ENCODE assay signal across 25 cellular contexts in genomic region chr1:216054593-216054992, GRCh38.
DNase-seq lines count a peak whose midpoint lies in the region; ATAC-seq, FAIRE-seq and TF ChIP-seq lines count a peak whose summit lies in the region.
"Had no signal": no experiment of that assay in that cellular context is flagged by ENCODE, and none has a peak within 500 bp of the region (broad histone marks: within the 10 kb centered on the region; RNA-seq: fewer than 3 reads in every experiment).

No MANE protein-coding gene starts in this region.

- no peak overlapping the region for H3K27ac Mint-ChIP-seq in CD4-positive, alpha-beta T cell
- no peak overlapping the region for H3K27ac Mint-ChIP-seq in glutamatergic neuron (ENCODE audit: unreplicated experiment)
- H3K27ac Mint-ChIP-seq: activated CD4-positive, alpha-beta T cell treated with anti-CD3 and anti-CD28 coated beads, Interleukin-2, amount 10 ng/mL, durations not matched to agents 7 days and 5 days; nephron had no signal

- H3K27me3 ChIP-seq in GM12878 (replicated peaks in 1 of 2; ENCODE audit: control insufficient read depth in 2 of 2, insufficient read depth in 2 of 2, low read length in 1 of 2), result no peaks in the 10 kb centered on the region
- H3K27me3 ChIP-seq in CD4-positive, alpha-beta T cell (ENCODE audit: control insufficient read depth, insufficient read depth, low read length), result no peaks in the 10 kb centered on the region
- H3K27me3 ChIP-seq: Peyer's patch, SJSA1 had no signal

- no peak for FAIRE-seq in GM12878 (lab: Jason Lieb, UNC)
- FAIRE-seq: endothelial cell of umbilical vein had no signal

- no peaks in the 10 kb centered on the region for H3K79me2 ChIP-seq in GM12878 (ENCODE audit: control insufficient read depth, insufficient read depth, low read length)

- intact Hi-C loops in GM12878 (cut with micrococcal nuclease; ENCODE audit: unreplicated experiment), result no loop called here
- intact Hi-C loops in CD4-positive, alpha-beta T cell (cut with DNase I, micrococcal nuclease), result no loop called here

- DNase-seq in G401 (ENCODE audit: low spot score) (peak; percentile 41), NCI-H524 treated with DMSO at 0.1 percent for 48 hours (lab: John Stamatoyannopoulos, UW) (peak; percentile 67), GM12878 (ENCODE audit: low read depth, low spot score) (no peak), glutamatergic neuron (no peak)
- DNase-seq in CD4-positive, alpha-beta T cell, result no peak
- DNase-seq: activated CD4-positive, alpha-beta T cell treated with anti-CD3 and anti-CD28 coated beads, Interleukin-2, amount 10 ng/mL, durations not matched to agents 7 days and 5 days; dermis blood vessel endothelial cell; DND-41; Kasumi-1; midbrain; NCI-H1048; NCI-H526 treated with DMSO at 0.1 percent for 48 hours; Peyer's patch; posterior cingulate gyrus; stimulated activated naive CD4-positive, alpha-beta T cell treated with Interleukin-2 at 50 U/mL for 16 hours; T-helper 2 cell had no signal

- no peak for TF ChIP-seq POLR2A in GM12878 (IDR thresholded peaks at IDR 0.05; ENCODE audit: low read depth, low read length)

- no peaks in the 10 kb centered on the region for H3K4me1 Mint-ChIP-seq in CD4-positive, alpha-beta T cell (ENCODE audit: low read depth)
- peaks cover 6% of the 10 kb centered on the region for H3K4me1 Mint-ChIP-seq in glutamatergic neuron (ENCODE audit: low read depth, unreplicated experiment)
- H3K4me1 Mint-ChIP-seq: activated CD4-positive, alpha-beta T cell treated with anti-CD3 and anti-CD28 coated beads, Interleukin-2, amount 10 ng/mL, durations not matched to agents 7 days and 5 days; CD14-positive monocyte; nephron had no signal

- POLR2A ChIA-PET in GM12878 (lab: Charles Lee), result interaction anchor here (0.6 to 1.0 kb wide), 2 partner anchors 21 to 98 kb away, joined by 4 read pairs; no protein-coding TSS in a partner anchor
- POLR2A ChIA-PET in CD4-positive, alpha-beta T cell (lab: Charles Lee), result no interaction called here

- no peaks in the 10 kb centered on the region for H4K20me1 ChIP-seq in GM12878 (ENCODE audit: control insufficient read depth, insufficient read depth)

- CTCF ChIA-PET in GM12878 (lab: Yijun Ruan, JAX), result no interaction called here
- CTCF ChIA-PET in CD4-positive, alpha-beta T cell (lab: Charles Lee), result no interaction called here

- no peaks in the 10 kb centered on the region for H3K36me3 ChIP-seq in GM12878 (ENCODE audit: control insufficient read depth in 2 of 2, insufficient read depth in 2 of 2, low read length in 1 of 2)
- H3K36me3 ChIP-seq: Peyer's patch, SJSA1 had no signal

- H2AFZ ChIP-seq in GM12878 (ENCODE audit: control insufficient read depth, low read depth, low read length), result no peak overlapping the region

- 0 out of 2 replicates have a peak overlapping the region, but pooled peaks have one; percentile 2 for H3K27ac ChIP-seq in 22Rv1
- H3K27ac ChIP-seq in GM12878 (ENCODE audit: control insufficient read depth, insufficient read depth), result no peak overlapping the region
- H3K27ac ChIP-seq in CD4-positive, alpha-beta T cell (ENCODE audit: low read depth, low read length), result no peak overlapping the region
- H3K27ac ChIP-seq: Peyer's patch, SJSA1, skin epidermis had no signal

- peaks cover 10% of the 10 kb centered on the region for H3K9me3 Mint-ChIP-seq in CD4-positive, alpha-beta T cell
- no peaks in the 10 kb centered on the region for H3K9me3 Mint-ChIP-seq in glutamatergic neuron (ENCODE audit: unreplicated experiment)
- H3K9me3 Mint-ChIP-seq: activated CD4-positive, alpha-beta T cell treated with anti-CD3 and anti-CD28 coated beads, Interleukin-2, amount 10 ng/mL, durations not matched to agents 7 days and 5 days; nephron had no signal

- no peaks in the 10 kb centered on the region for H3K27me3 Mint-ChIP-seq in CD4-positive, alpha-beta T cell
- H3K27me3 Mint-ChIP-seq in glutamatergic neuron (ENCODE audit: unreplicated experiment), result no peaks in the 10 kb centered on the region
- H3K27me3 Mint-ChIP-seq: activated CD4-positive, alpha-beta T cell treated with anti-CD3 and anti-CD28 coated beads, Interleukin-2, amount 10 ng/mL, durations not matched to agents 7 days and 5 days had no signal

- no peak overlapping the region for H3K9ac ChIP-seq in GM12878 (ENCODE audit: control insufficient read depth, insufficient read depth, low read length)

- TF ChIP-seq RAD21 in GM12878 (IDR thresholded peaks at IDR 0.05; ENCODE audit: insufficient read depth, low read depth, low read length), result no peak

- no peak for TF ChIP-seq CTCF in 22Rv1 (IDR thresholded peaks at IDR 0.05)
- no peak for TF ChIP-seq CTCF in GM12878 (IDR thresholded peaks at IDR 0.05 in 2 of 3, conservative IDR thresholded peaks at IDR 0.05 in 1 of 3; ENCODE audit: control insufficient read depth in 2 of 3, extremely low read depth in 1 of 3, insufficient read depth in 1 of 3, low read depth in 3 of 3, low read length in 3 of 3)
- no peak for TF ChIP-seq CTCF in CD4-positive, alpha-beta T cell (IDR thresholded peaks at IDR 0.05)
- no peak for TF ChIP-seq CTCF in glutamatergic neuron (IDR thresholded peaks at IDR 0.05; ENCODE audit: partially characterized antibody, unreplicated experiment)

- WGBS in GM12878 (ENCODE audit: insufficient coverage, insufficient replicate concordance, low lambda C conversion rate, missing lambda C conversion rate), result 40% methylated on average over 8 of the region's 8 CpGs

- ATAC-seq in GM12878, result peak; percentile 78
- ATAC-seq in GM19463 (IDR thresholded peaks at IDR 0.05; ENCODE audit: unreplicated experiment), result no peak
- ATAC-seq in CD4-positive, alpha-beta T cell (ENCODE audit: poor library complexity), result no peak
- ATAC-seq in HG02973 (IDR thresholded peaks at IDR 0.05; ENCODE audit: unreplicated experiment), result no peak
- ATAC-seq: left lobe of liver had no signal

- no peak overlapping the region for H3K4me3 Mint-ChIP-seq in CD4-positive, alpha-beta T cell
- no peak overlapping the region for H3K4me3 Mint-ChIP-seq in glutamatergic neuron (ENCODE audit: unreplicated experiment)
- H3K4me3 Mint-ChIP-seq: activated CD4-positive, alpha-beta T cell treated with anti-CD3 and anti-CD28 coated beads, Interleukin-2, amount 10 ng/mL, durations not matched to agents 7 days and 5 days; CD14-positive monocyte; nephron had no signal

- H3K4me3 ChIP-seq in GM12878, result no peak overlapping the region
- H3K4me3 ChIP-seq: Peyer's patch, SJSA1, skin epidermis had no signal

- BruUV-seq in GM12878 (replicated peaks; lab: Mats Ljungman, UMichigan), result no TSS peak

- H3K36me3 Mint-ChIP-seq in CD4-positive, alpha-beta T cell (ENCODE audit: low read depth), result no peaks in the 10 kb centered on the region
- H3K36me3 Mint-ChIP-seq in glutamatergic neuron (ENCODE audit: unreplicated experiment), result no peaks in the 10 kb centered on the region
- H3K36me3 Mint-ChIP-seq: CD14-positive monocyte had no signal

- H3K4me1 ChIP-seq in GM12878 (ENCODE audit: control insufficient read depth, insufficient read depth, low read length), result no peaks in the 10 kb centered on the region
- H3K4me1 ChIP-seq: Peyer's patch, SJSA1 had no signal

- in situ Hi-C loops in G401 (cut with HindIII; ENCODE audit: low sequenced_read_pairs) (no loop called here), GM12878 (cut with MboI) (no loop called here)

- H3K4me2 ChIP-seq in GM12878 (ENCODE audit: control insufficient read depth, insufficient read depth), result no peak overlapping the region

- H3K9me3 ChIP-seq in GM12878 (replicated peaks; ENCODE audit: control insufficient read depth, insufficient read depth, low read length), result no peaks in the 10 kb centered on the region
- no peaks in the 10 kb centered on the region for H3K9me3 ChIP-seq in CD4-positive, alpha-beta T cell (ENCODE audit: control insufficient read depth, low read length)
- H3K9me3 ChIP-seq: Peyer's patch, SJSA1 had no signal

- RAD21 ChIA-PET in GM12878 (lab: Charles Lee; ENCODE audit: unreplicated experiment), result interaction anchor here (0.8 to 2.2 kb wide), 2 partner anchors 21 to 63 kb away, joined by 3 to 12 read pairs; no protein-coding TSS in a partner anchor

- SMC1A ChIA-PET in GM12878 (lab: Charles Lee; ENCODE audit: uncharacterized antibody, unreplicated experiment), result interaction anchor here (1.0 to 1.5 kb wide), 3 partner anchors 9 to 305 kb away, joined by 3 to 4 read pairs (median 3); no protein-coding TSS in a partner anchor

- TF ChIP-seq EP300 in GM12878 (IDR thresholded peaks at IDR 0.05; ENCODE audit: borderline replicate concordance in 1 of 2, control insufficient read depth in 1 of 2, low read depth in 2 of 2, low read length in 2 of 2), result no peak

TF ChIP-seq in GM12878, 131 proteins besides CTCF, POLR2A, EP300 and RAD21:
- no peak for TF ChIP-seq ZNF274 (IDR thresholded peaks at IDR 0.05; ENCODE audit: insufficient read depth, insufficient read length)
- peak; percentile 48; the same call in 1 of the 2 replicates for TF ChIP-seq MTA2 (IDR thresholded peaks at IDR 0.05; ENCODE audit: low read depth)

Comparison
In these comparisons a context has a peak if more than half of its experiments do, and no peak if none do; other contexts are left out.
1. DNase-seq: peak in G401 (single experiment) and NCI-H524 treated with DMSO at 0.1 percent for 48 hours (single experiment); none in GM12878 (single experiment), CD4-positive, alpha-beta T cell (0 of 10) and glutamatergic neuron (single experiment).